1 cellular context compared by ENCODE assay signal in genomic region chr12:56488041-56488955, GRCh38.
TF ChIP-seq lines count a peak whose summit lies in the region.

Gene GLS2, minus strand, starts transcription at chr12:56488161. Its CDS starts 43 bp downstream, at chr12:56488118.

TF ChIP-seq in HepG2, 621 proteins besides CTCF, POLR2A, EP300 and RAD21 (continued from another document and continues in another):
- TF ChIP-seq, protein P1, sequence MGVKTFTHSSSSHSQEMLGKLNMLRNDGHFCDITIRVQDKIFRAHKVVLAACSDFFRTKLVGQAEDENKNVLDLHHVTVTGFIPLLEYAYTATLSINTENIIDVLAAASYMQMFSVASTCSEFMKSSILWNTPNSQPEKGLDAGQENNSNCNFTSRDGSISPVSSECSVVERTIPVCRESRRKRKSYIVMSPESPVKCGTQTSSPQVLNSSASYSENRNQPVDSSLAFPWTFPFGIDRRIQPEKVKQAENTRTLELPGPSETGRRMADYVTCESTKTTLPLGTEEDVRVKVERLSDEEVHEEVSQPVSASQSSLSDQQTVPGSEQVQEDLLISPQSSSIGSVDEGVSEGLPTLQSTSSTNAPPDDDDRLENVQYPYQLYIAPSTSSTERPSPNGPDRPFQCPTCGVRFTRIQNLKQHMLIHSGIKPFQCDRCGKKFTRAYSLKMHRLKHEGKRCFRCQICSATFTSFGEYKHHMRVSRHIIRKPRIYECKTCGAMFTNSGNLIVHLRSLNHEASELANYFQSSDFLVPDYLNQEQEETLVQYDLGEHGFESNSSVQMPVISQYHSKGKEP (CRISPR knock-in tag; IDR thresholded peaks at IDR 0.05) = peak; percentile 87; the same call in 1 of the 2 replicates
- TF ChIP-seq GLI4 (CRISPR knock-in tag; IDR thresholded peaks at IDR 0.05; ENCODE audit: borderline replicate concordance) (peak; percentile 35; the same call in 1 of the 2 replicates), SMAD3 (CRISPR knock-in tag; IDR thresholded peaks at IDR 0.05) (peak; percentile 67; the same call in 1 of the 2 replicates), FOXP1 (IDR thresholded peaks at IDR 0.05) (no peak), FOXP1 (CRISPR knock-in tag; IDR thresholded peaks at IDR 0.05) (no peak), HNRNPL (IDR thresholded peaks at IDR 0.05; ENCODE audit: low read depth, low read length) (0 out of 2 replicates have a peak, but pooled peaks have one; percentile 3), ZNF12 (CRISPR knock-in tag; IDR thresholded peaks at IDR 0.05) (peak; percentile 75), RFXAP (CRISPR knock-in tag; IDR thresholded peaks at IDR 0.05; ENCODE audit: borderline replicate concordance) (peak; percentile 86), REPIN1 (CRISPR knock-in tag; IDR thresholded peaks at IDR 0.05; ENCODE audit: borderline replicate concordance, low read depth) (0 out of 2 replicates have a peak, but pooled peaks have one; percentile 49), ZNF224 (CRISPR knock-in tag; IDR thresholded peaks at IDR 0.05) (peak; percentile 83; the same call in 1 of the 2 replicates), SIN3A (IDR thresholded peaks at IDR 0.05; ENCODE audit: borderline replicate concordance, low read depth, low read length) (0 out of 2 replicates have a peak, but pooled peaks have one; percentile 9), E2F5 (CRISPR knock-in tag; conservative IDR thresholded peaks at IDR 0.05) (peak; percentile 81; the same call in 1 of the 2 replicates), POGZ (CRISPR knock-in tag; IDR thresholded peaks at IDR 0.05) (no peak), ZNF296 (CRISPR knock-in tag; conservative IDR thresholded peaks at IDR 0.05) (peak; percentile 74), ATF6 (CRISPR knock-in tag; conservative IDR thresholded peaks at IDR 0.05) (no peak), FOXK2 (IDR thresholded peaks at IDR 0.05) (no peak), ZNF878 (CRISPR knock-in tag; IDR thresholded peaks at IDR 0.05) (peak; percentile 86), ZSCAN25 (CRISPR knock-in tag; IDR thresholded peaks at IDR 0.05) (0 out of 2 replicates have a peak, but pooled peaks have one; percentile 1), ZNF501 (CRISPR knock-in tag; IDR thresholded peaks at IDR 0.05) (0 out of 2 replicates have a peak, but pooled peaks have one; percentile 12), MIXL1 (CRISPR knock-in tag; IDR thresholded peaks at IDR 0.05) (no peak), KMT2B (CRISPR knock-in tag; IDR thresholded peaks at IDR 0.05) (peak; percentile 70; the same call in 1 of the 2 replicates), EEA1 (CRISPR knock-in tag; IDR thresholded peaks at IDR 0.05; ENCODE audit: borderline replicate concordance) (peak; percentile 94; the same call in 1 of the 2 replicates), EZH2 (conservative IDR thresholded peaks at IDR 0.05; ENCODE audit: low read depth, low read length) (no peak), ZBTB43 (CRISPR knock-in tag; conservative IDR thresholded peaks at IDR 0.05) (peak; percentile 86), ZNF44 (CRISPR knock-in tag; IDR thresholded peaks at IDR 0.05) (no peak), RNF2 (conservative IDR thresholded peaks at IDR 0.05; ENCODE audit: low read depth) (peak; percentile 43; the same call in 1 of the 2 replicates), KLF6 (CRISPR knock-in tag; IDR thresholded peaks at IDR 0.05) (peak; percentile 90), ZNF614 (CRISPR knock-in tag; IDR thresholded peaks at IDR 0.05; ENCODE audit: borderline replicate concordance) (no peak; the same call in 1 of the 2 replicates), TBX2 (CRISPR knock-in tag; IDR thresholded peaks at IDR 0.05; ENCODE audit: borderline replicate concordance) (peak; percentile 67), KDM3A (CRISPR knock-in tag; IDR thresholded peaks at IDR 0.05; ENCODE audit: low read depth) (no peak), NRL (CRISPR knock-in tag; IDR thresholded peaks at IDR 0.05; ENCODE audit: borderline replicate concordance) (peak; percentile 97), ZNF260 (CRISPR knock-in tag; IDR thresholded peaks at IDR 0.05; ENCODE audit: borderline replicate concordance, low read depth) (no peak), SALL2 (CRISPR knock-in tag; IDR thresholded peaks at IDR 0.05) (peak; percentile 92; the same call in 1 of the 2 replicates), CEBPB (IDR thresholded peaks at IDR 0.05; ENCODE audit: borderline replicate concordance, low read depth, low read length) (peak; percentile 85), RELA (CRISPR knock-in tag; IDR thresholded peaks at IDR 0.05) (no peak), POLR2AphosphoS5 (IDR thresholded peaks at IDR 0.05; ENCODE audit: low read depth, low read length) (peak; percentile 29; the same call in 1 of the 2 replicates), RARG (CRISPR knock-in tag; IDR thresholded peaks at IDR 0.05; ENCODE audit: low read depth) (no peak), RBM22 (optimal IDR thresholded peaks at IDR 0.05; ENCODE audit: low read length) (no peak), ZBTB38 (CRISPR knock-in tag; IDR thresholded peaks at IDR 0.05) (peak; percentile 79; the same call in 1 of the 2 replicates), SMARCC2 (IDR thresholded peaks at IDR 0.05) (no peak), ATF7-NPFF (CRISPR knock-in tag; IDR thresholded peaks at IDR 0.05; ENCODE audit: low read depth) (peak; percentile 93), KLF15 (CRISPR knock-in tag; IDR thresholded peaks at IDR 0.05; ENCODE audit: borderline replicate concordance) (peak; percentile 96; the same call in 1 of the 2 replicates), ZNF430 (CRISPR knock-in tag; IDR thresholded peaks at IDR 0.05) (peak; percentile 89; the same call in 1 of the 2 replicates), ZNF746 (CRISPR knock-in tag; IDR thresholded peaks at IDR 0.05) (peak; percentile 68; the same call in 1 of the 2 replicates)
- TF ChIP-seq, protein P2, sequence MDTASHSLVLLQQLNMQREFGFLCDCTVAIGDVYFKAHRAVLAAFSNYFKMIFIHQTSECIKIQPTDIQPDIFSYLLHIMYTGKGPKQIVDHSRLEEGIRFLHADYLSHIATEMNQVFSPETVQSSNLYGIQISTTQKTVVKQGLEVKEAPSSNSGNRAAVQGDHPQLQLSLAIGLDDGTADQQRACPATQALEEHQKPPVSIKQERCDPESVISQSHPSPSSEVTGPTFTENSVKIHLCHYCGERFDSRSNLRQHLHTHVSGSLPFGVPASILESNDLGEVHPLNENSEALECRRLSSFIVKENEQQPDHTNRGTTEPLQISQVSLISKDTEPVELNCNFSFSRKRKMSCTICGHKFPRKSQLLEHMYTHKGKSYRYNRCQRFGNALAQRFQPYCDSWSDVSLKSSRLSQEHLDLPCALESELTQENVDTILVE (CRISPR knock-in tag; IDR thresholded peaks at IDR 0.05) = peak; percentile 68; the same call in 1 of the 2 replicates
- TF ChIP-seq, protein P3, sequence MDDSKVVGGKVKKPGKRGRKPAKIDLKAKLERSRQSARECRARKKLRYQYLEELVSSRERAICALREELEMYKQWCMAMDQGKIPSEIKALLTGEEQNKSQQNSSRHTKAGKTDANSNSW (CRISPR knock-in tag; IDR thresholded peaks at IDR 0.05; ENCODE audit: borderline replicate concordance) = peak; percentile 96; the same call in 1 of the 2 replicates
- TF ChIP-seq, protein P4, sequence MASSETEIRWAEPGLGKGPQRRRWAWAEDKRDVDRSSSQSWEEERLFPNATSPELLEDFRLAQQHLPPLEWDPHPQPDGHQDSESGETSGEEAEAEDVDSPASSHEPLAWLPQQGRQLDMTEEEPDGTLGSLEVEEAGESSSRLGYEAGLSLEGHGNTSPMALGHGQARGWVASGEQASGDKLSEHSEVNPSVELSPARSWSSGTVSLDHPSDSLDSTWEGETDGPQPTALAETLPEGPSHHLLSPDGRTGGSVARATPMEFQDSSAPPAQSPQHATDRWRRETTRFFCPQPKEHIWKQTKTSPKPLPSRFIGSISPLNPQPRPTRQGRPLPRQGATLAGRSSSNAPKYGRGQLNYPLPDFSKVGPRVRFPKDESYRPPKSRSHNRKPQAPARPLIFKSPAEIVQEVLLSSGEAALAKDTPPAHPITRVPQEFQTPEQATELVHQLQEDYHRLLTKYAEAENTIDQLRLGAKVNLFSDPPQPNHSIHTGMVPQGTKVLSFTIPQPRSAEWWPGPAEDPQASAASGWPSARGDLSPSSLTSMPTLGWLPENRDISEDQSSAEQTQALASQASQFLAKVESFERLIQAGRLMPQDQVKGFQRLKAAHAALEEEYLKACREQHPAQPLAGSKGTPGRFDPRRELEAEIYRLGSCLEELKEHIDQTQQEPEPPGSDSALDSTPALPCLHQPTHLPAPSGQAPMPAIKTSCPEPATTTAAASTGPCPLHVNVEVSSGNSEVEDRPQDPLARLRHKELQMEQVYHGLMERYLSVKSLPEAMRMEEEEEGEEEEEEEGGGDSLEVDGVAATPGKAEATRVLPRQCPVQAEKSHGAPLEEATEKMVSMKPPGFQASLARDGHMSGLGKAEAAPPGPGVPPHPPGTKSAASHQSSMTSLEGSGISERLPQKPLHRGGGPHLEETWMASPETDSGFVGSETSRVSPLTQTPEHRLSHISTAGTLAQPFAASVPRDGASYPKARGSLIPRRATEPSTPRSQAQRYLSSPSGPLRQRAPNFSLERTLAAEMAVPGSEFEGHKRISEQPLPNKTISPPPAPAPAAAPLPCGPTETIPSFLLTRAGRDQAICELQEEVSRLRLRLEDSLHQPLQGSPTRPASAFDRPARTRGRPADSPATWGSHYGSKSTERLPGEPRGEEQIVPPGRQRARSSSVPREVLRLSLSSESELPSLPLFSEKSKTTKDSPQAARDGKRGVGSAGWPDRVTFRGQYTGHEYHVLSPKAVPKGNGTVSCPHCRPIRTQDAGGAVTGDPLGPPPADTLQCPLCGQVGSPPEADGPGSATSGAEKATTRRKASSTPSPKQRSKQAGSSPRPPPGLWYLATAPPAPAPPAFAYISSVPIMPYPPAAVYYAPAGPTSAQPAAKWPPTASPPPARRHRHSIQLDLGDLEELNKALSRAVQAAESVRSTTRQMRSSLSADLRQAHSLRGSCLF (CRISPR knock-in tag; IDR thresholded peaks at IDR 0.05; ENCODE audit: borderline replicate concordance) = peak; percentile 96
- TF ChIP-seq, protein P5, sequence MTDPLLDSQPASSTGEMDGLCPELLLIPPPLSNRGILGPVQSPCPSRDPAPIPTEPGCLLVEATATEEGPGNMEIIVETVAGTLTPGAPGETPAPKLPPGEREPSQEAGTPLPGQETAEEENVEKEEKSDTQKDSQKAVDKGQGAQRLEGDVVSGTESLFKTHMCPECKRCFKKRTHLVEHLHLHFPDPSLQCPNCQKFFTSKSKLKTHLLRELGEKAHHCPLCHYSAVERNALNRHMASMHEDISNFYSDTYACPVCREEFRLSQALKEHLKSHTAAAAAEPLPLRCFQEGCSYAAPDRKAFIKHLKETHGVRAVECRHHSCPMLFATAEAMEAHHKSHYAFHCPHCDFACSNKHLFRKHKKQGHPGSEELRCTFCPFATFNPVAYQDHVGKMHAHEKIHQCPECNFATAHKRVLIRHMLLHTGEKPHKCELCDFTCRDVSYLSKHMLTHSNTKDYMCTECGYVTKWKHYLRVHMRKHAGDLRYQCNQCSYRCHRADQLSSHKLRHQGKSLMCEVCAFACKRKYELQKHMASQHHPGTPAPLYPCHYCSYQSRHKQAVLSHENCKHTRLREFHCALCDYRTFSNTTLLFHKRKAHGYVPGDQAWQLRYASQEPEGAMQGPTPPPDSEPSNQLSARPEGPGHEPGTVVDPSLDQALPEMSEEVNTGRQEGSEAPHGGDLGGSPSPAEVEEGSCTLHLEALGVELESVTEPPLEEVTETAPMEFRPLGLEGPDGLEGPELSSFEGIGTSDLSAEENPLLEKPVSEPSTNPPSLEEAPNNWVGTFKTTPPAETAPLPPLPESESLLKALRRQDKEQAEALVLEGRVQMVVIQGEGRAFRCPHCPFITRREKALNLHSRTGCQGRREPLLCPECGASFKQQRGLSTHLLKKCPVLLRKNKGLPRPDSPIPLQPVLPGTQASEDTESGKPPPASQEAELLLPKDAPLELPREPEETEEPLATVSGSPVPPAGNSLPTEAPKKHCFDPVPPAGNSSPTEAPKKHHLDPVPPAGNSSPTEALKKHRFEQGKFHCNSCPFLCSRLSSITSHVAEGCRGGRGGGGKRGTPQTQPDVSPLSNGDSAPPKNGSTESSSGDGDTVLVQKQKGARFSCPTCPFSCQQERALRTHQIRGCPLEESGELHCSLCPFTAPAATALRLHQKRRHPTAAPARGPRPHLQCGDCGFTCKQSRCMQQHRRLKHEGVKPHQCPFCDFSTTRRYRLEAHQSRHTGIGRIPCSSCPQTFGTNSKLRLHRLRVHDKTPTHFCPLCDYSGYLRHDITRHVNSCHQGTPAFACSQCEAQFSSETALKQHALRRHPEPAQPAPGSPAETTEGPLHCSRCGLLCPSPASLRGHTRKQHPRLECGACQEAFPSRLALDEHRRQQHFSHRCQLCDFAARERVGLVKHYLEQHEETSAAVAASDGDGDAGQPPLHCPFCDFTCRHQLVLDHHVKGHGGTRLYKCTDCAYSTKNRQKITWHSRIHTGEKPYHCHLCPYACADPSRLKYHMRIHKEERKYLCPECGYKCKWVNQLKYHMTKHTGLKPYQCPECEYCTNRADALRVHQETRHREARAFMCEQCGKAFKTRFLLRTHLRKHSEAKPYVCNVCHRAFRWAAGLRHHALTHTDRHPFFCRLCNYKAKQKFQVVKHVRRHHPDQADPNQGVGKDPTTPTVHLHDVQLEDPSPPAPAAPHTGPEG (CRISPR knock-in tag; IDR thresholded peaks at IDR 0.05) = peak; percentile 95
